In the genomic region with DNA sequence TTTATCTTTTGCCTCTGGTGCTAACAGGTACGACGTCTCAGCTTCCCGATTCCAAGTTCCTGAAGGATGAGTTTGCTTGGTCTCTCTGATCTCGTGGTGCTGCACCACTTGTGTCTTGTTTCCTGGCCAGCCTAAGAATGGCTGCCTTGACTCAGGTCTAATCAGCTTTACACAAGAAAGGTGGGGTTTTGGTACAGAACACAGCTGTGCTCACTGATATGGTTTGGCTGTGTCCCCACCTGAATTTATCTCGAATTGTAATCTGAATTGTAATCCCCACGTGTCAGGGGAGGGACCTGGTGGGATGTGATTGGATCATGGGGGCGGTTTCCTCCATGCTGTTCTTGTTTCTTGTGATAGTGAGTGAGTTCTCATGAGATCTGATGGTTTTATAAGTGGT, we compare ENCODE assay signal across 23 cellular contexts.
DNase-seq lines count a peak whose midpoint lies in the region; ATAC-seq, FAIRE-seq and TF ChIP-seq lines count a peak whose summit lies in the region.
"Had no signal": no experiment of that assay in that cellular context is flagged by ENCODE, and none has a peak within 500 bp of the region (broad histone marks: within the 10 kb centered on the region; RNA-seq: fewer than 3 reads in every experiment).

No MANE protein-coding gene starts in this region.

- TF ChIP-seq POLR2A in erythroblast (IDR thresholded peaks at IDR 0.05; ENCODE audit: low read length), result no peak

- WGBS in trophoblast cell (ENCODE audit: extremely low coverage, insufficient coverage, insufficient read length), result no CpG with 5 or more reads among the region's 7 CpGs

- no peak overlapping the region for H3K14ac ChIP-seq in trophoblast cell (ENCODE audit: low read length)

- no peaks in the 10 kb centered on the region for H3K9me3 Mint-ChIP-seq in activated CD4-positive, alpha-beta T cell treated with anti-CD3 and anti-CD28 coated beads, Interleukin-2, amount 10 ng/mL, durations not matched to agents 24 days and 14 days
- H3K9me3 Mint-ChIP-seq in activated CD4-positive, alpha-beta T cell treated with anti-CD3 and anti-CD28 coated beads for 36 hours (ENCODE audit: low read depth), result no peaks in the 10 kb centered on the region
- peaks cover 5 to 14% of the 10 kb centered on the region in 2 donors for H3K9me3 Mint-ChIP-seq in activated naive CD4-positive, alpha-beta T cell treated with anti-CD3 and anti-CD28 coated beads, Interleukin-2, amount 50 U/mL, for 72 hours
- H3K9me3 Mint-ChIP-seq: CD4-positive, alpha-beta T cell; CD8-positive, alpha-beta T cell had no signal

- H3K4me3 Mint-ChIP-seq in activated CD4-positive, alpha-beta T cell treated with anti-CD3 and anti-CD28 coated beads, Interleukin-2, amount 10 ng/mL, durations not matched to agents 24 days and 14 days, result no peak overlapping the region
- H3K4me3 Mint-ChIP-seq in activated CD4-positive, alpha-beta T cell treated with anti-CD3 and anti-CD28 coated beads for 36 hours, result no peak overlapping the region
- H3K4me3 Mint-ChIP-seq: B cell; CD4-positive, alpha-beta T cell; CD8-positive, alpha-beta T cell had no signal

- ATAC-seq in activated CD4-positive, alpha-beta T cell treated with anti-CD3 and anti-CD28 coated beads for 36 hours, result no peak
- no peak for ATAC-seq in activated naive CD4-positive, alpha-beta T cell treated with anti-CD3 and anti-CD28 coated beads, Interleukin-2, amount 50 U/mL, for 72 hours
- ATAC-seq: A549; CD8-positive, alpha-beta T cell had no signal

- no peak overlapping the region for H3K18ac ChIP-seq in trophoblast cell (ENCODE audit: low read length)

- CTCF ChIA-PET in activated CD4-positive, alpha-beta T cell treated with anti-CD3 and anti-CD28 coated beads for 36 hours (lab: Charles Lee), result no interaction called here

- no peak overlapping the region for H4K91ac ChIP-seq in trophoblast cell (ENCODE audit: low read depth, low read length)

- no peak overlapping the region for H3K23ac ChIP-seq in trophoblast cell (ENCODE audit: low read length)

- no peaks in the 10 kb centered on the region for H3K27me3 Mint-ChIP-seq in activated CD4-positive, alpha-beta T cell treated with anti-CD3 and anti-CD28 coated beads, Interleukin-2, amount 10 ng/mL, durations not matched to agents 24 days and 14 days
- H3K27me3 Mint-ChIP-seq in activated CD4-positive, alpha-beta T cell treated with anti-CD3 and anti-CD28 coated beads for 36 hours, result peaks cover 15% of the 10 kb centered on the region

- intact Hi-C loops in activated CD4-positive, alpha-beta T cell treated with anti-CD3 and anti-CD28 coated beads, Interleukin-2, amount 10 ng/mL, durations not matched to agents 24 days and 14 days (cut with micrococcal nuclease), result no loop called here
- intact Hi-C loops in activated CD4-positive, alpha-beta T cell treated with anti-CD3 and anti-CD28 coated beads for 36 hours (cut with DNase I, micrococcal nuclease), result no loop called here

- no peak for TF ChIP-seq CTCF in bronchial epithelial cell (IDR thresholded peaks at IDR 0.05; ENCODE audit: insufficient read depth, low read length, severe bottlenecking)

- no peak overlapping the region for H3K27ac Mint-ChIP-seq in activated CD4-positive, alpha-beta T cell treated with anti-CD3 and anti-CD28 coated beads, Interleukin-2, amount 10 ng/mL, durations not matched to agents 24 days and 14 days
- H3K27ac Mint-ChIP-seq in activated CD4-positive, alpha-beta T cell treated with anti-CD3 and anti-CD28 coated beads for 36 hours, result no peak overlapping the region
- no peak overlapping the region for H3K27ac Mint-ChIP-seq in activated naive CD4-positive, alpha-beta T cell treated with anti-CD3 and anti-CD28 coated beads, Interleukin-2, amount 50 U/mL, for 72 hours
- H3K27ac Mint-ChIP-seq: B cell; CD4-positive, alpha-beta T cell; CD8-positive, alpha-beta T cell had no signal

- H2AFZ ChIP-seq in trophoblast cell (ENCODE audit: insufficient read depth, low read length, poor library complexity), result no peak overlapping the region

- no peak overlapping the region for H4K12ac ChIP-seq in trophoblast cell (ENCODE audit: low read depth, low read length)

- no peak overlapping the region for H3K27ac ChIP-seq in trophoblast cell (ENCODE audit: low read depth, low read length)
- H3K27ac ChIP-seq: 22Rv1; A549; BLaER1 treated with 17β-estradiol and CSF1 and Interleukin-3, amounts not matched to agents 10 nM and 100 nM; C4-2B had no signal

- peak; percentile 18 for DNase-seq in activated CD4-positive, alpha-beta T cell treated with anti-CD3 and anti-CD28 coated beads, Interleukin-2, amount 10 ng/mL, durations not matched to agents 24 days and 14 days
- DNase-seq in activated CD4-positive, alpha-beta T cell treated with anti-CD3 and anti-CD28 coated beads for 36 hours, result no peak
- DNase-seq in bronchial epithelial cell (ENCODE audit: low read depth) (no peak), erythroblast (lab: John Stamatoyannopoulos, UW) (peak; percentile 5 to 39), trophoblast cell (no peak), SW 1271 (lab: John Stamatoyannopoulos, UW) (no peak)
- no peak for DNase-seq in activated naive CD4-positive, alpha-beta T cell treated with anti-CD3 and anti-CD28 coated beads, Interleukin-2, amount 50 U/mL, for 72 hours (ENCODE audit: low spot score in 2 of 2)
- DNase-seq: AML-193; Caco-2; Calu3; CD4-positive, alpha-beta T cell; CD8-positive, alpha-beta T cell; DMS79 treated with DMSO at 0.1 percent for 48 hours; GF-D8 had no signal

- no peak overlapping the region for H2BK5ac ChIP-seq in trophoblast cell (ENCODE audit: low read depth, low read length, poor library complexity)

- no peak overlapping the region for H2BK120ac ChIP-seq in trophoblast cell (ENCODE audit: insufficient read depth, low read length, poor library complexity)

- H3K4ac ChIP-seq in trophoblast cell (ENCODE audit: low read depth, low read length), result no peak overlapping the region

- no peak overlapping the region for H3K9ac ChIP-seq in trophoblast cell (ENCODE audit: low read length)
- H3K9ac ChIP-seq: BLaER1 treated with 17β-estradiol and CSF1 and Interleukin-3, amounts not matched to agents 10 nM and 100 nM had no signal

- peaks cover 2% of the 10 kb centered on the region for H3K27me3 ChIP-seq in bronchial epithelial cell (ENCODE audit: control insufficient read depth, insufficient read depth, low read length)
- no peaks in the 10 kb centered on the region for H3K27me3 ChIP-seq in trophoblast cell (ENCODE audit: insufficient read depth, low read length)
- H3K27me3 ChIP-seq: BLaER1 treated with 17β-estradiol and CSF1 and Interleukin-3, amounts not matched to agents 10 nM and 100 nM had no signal

- H3K4me1 ChIP-seq in trophoblast cell (ENCODE audit: control insufficient read depth in 1 of 2, insufficient read depth in 2 of 2, low read length in 2 of 2), result no peaks in the 10 kb centered on the region
- H3K4me1 ChIP-seq: A549; BLaER1 treated with 17β-estradiol and CSF1 and Interleukin-3, amounts not matched to agents 10 nM and 100 nM; Caco-2 had no signal

- H3K36me3 ChIP-seq in bronchial epithelial cell (ENCODE audit: control insufficient read depth, insufficient read depth, low read length), result no peaks in the 10 kb centered on the region
- H3K36me3 ChIP-seq in trophoblast cell (ENCODE audit: control insufficient read depth in 1 of 2, insufficient read depth in 2 of 2, low read length in 2 of 2), result no peaks in the 10 kb centered on the region
- H3K36me3 ChIP-seq: BLaER1 treated with 17β-estradiol and CSF1 and Interleukin-3, amounts not matched to agents 10 nM and 100 nM had no signal

- H4K8ac ChIP-seq in trophoblast cell (ENCODE audit: low read depth, low read length), result no peak overlapping the region

- POLR2A ChIA-PET in activated CD4-positive, alpha-beta T cell treated with anti-CD3 and anti-CD28 coated beads for 36 hours (lab: Charles Lee), result no interaction called here

- no peak overlapping the region for H3K4me3 ChIP-seq in bronchial epithelial cell (ENCODE audit: low read depth, low read length)
- H3K4me3 ChIP-seq in trophoblast cell (ENCODE audit: low read depth, low read length), result no peak overlapping the region
- H3K4me3 ChIP-seq: A549; BLaER1 treated with 17β-estradiol and CSF1 and Interleukin-3, amounts not matched to agents 10 nM and 100 nM had no signal

- H3K9me3 ChIP-seq in trophoblast cell (ENCODE audit: insufficient read depth, low read depth, low read length), result no peaks in the 10 kb centered on the region
- H3K9me3 ChIP-seq: A549; BLaER1 treated with 17β-estradiol and CSF1 and Interleukin-3, amounts not matched to agents 10 nM and 100 nM; Caco-2 had no signal

- H3K4me1 Mint-ChIP-seq in activated CD4-positive, alpha-beta T cell treated with anti-CD3 and anti-CD28 coated beads, Interleukin-2, amount 10 ng/mL, durations not matched to agents 24 days and 14 days, result no peaks in the 10 kb centered on the region
- no peaks in the 10 kb centered on the region for H3K4me1 Mint-ChIP-seq in activated CD4-positive, alpha-beta T cell treated with anti-CD3 and anti-CD28 coated beads for 36 hours
- H3K4me1 Mint-ChIP-seq: B cell had no signal

- H3K4me2 ChIP-seq in trophoblast cell (ENCODE audit: low read length), result no peak overlapping the region
- H3K4me2 ChIP-seq: A549; BLaER1 treated with 17β-estradiol and CSF1 and Interleukin-3, amounts not matched to agents 10 nM and 100 nM had no signal

- peak; percentile 93 for FAIRE-seq in bronchial epithelial cell (lab: Jason Lieb, UNC)
- FAIRE-seq: A549, D721Med, G401.6, GM12891, GM19239 had no signal

- no peaks in the 10 kb centered on the region for H3K79me2 ChIP-seq in trophoblast cell (ENCODE audit: control insufficient read depth, insufficient read depth, low read length, poor library complexity)

- no peaks in the 10 kb centered on the region for H3K79me1 ChIP-seq in trophoblast cell (ENCODE audit: low read length)

- no peak overlapping the region for H2AK5ac ChIP-seq in trophoblast cell (ENCODE audit: low read length)

- H2BK12ac ChIP-seq in trophoblast cell (ENCODE audit: low read length), result no peak overlapping the region

- no peaks in the 10 kb centered on the region for H3K36me3 Mint-ChIP-seq in activated CD4-positive, alpha-beta T cell treated with anti-CD3 and anti-CD28 coated beads, Interleukin-2, amount 10 ng/mL, durations not matched to agents 24 days and 14 days (ENCODE audit: low read depth)
- no peaks in the 10 kb centered on the region for H3K36me3 Mint-ChIP-seq in activated CD4-positive, alpha-beta T cell treated with anti-CD3 and anti-CD28 coated beads for 36 hours (ENCODE audit: low read depth)
- H3K36me3 Mint-ChIP-seq in activated naive CD4-positive, alpha-beta T cell treated with anti-CD3 and anti-CD28 coated beads, Interleukin-2, amount 50 U/mL, for 72 hours, result no peaks in the 10 kb centered on the region
- H3K36me3 Mint-ChIP-seq: CD8-positive, alpha-beta T cell had no signal

Comparison
In these comparisons a context has a peak if more than half of its experiments do, and no peak if none do; other contexts are left out.
1. DNase-seq: peak in activated CD4-positive, alpha-beta T cell treated with anti-CD3 and anti-CD28 coated beads, Interleukin-2, amount 10 ng/mL, durations not matched to agents 24 days and 14 days (single experiment) and erythroblast (2 of 2); none in activated CD4-positive, alpha-beta T cell treated with anti-CD3 and anti-CD28 coated beads for 36 hours (single experiment), bronchial epithelial cell (single experiment), trophoblast cell (0 of 2), SW 1271 (0 of 2) and activated naive CD4-positive, alpha-beta T cell treated with anti-CD3 and anti-CD28 coated beads, Interleukin-2, amount 50 U/mL, for 72 hours (0 of 2).